ENCODE assay signal across 33 cellular contexts in the genomic region with DNA sequence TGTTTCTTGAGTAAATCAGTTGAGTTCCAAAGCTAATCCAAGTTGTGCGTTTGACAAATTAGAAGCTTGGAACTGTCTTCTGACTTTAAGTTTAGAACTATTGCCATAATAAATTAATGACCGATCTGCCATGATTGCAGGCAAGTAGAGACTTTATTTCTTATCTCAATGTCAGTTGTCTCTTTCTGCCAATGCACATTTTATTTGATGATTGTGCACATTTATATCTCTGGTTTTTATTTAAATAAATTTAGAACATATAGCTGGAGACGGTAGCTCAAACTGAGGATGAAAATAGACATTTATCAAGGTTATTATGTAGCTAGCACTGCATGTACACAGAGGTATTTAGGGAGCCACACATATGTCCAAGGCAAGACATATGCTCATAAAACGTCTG. TPM values are rescaled to one million over a fixed set of nuclear protein-coding genes. Genes with fewer than 3 reads are reported as not detected.
"Had no signal": no experiment of that assay in that cellular context is flagged by ENCODE, and none has a peak within 500 bp of the region (broad histone marks: within the 10 kb centered on the region; RNA-seq: fewer than 3 reads in every experiment).

No MANE protein-coding gene starts in this region.

- H3K27ac ChIP-seq: neural progenitor cell, ovary, parathyroid adenoma, psoas muscle, skin epidermis, spleen, suprapubic skin, testis, tibial artery, transverse colon, upper lobe of right lung, uterus had no signal

- DNase-seq: natural killer cell; occipital lobe; ovary; posterior cingulate gyrus; psoas muscle; right cardiac atrium; spleen; stimulated activated CD4-positive, alpha-beta T cell treated with anti-CD3 and anti-CD28 coated beads, Interleukin-12 subunit alpha, Interleukin-12 subunit beta, amount 100 ng/mL, for 4 hours; stimulated activated CD4-positive, alpha-beta T cell treated with anti-CD3 and anti-CD28 coated beads, Interleukin-1b, Interleukin-23, amount 100 ng/mL, for 48 hours; stimulated activated CD4-positive, alpha-beta T cell treated with anti-CD3 and anti-CD28 coated beads, Interleukin-4, amount 100 ng/mL, for 1 hour; stimulated activated CD4-positive, alpha-beta T cell treated with anti-CD3 and anti-CD28 coated beads, Interleukin-4, amount 100 ng/mL, for 4 hours; stimulated activated CD8-positive, alpha-beta memory T cell treated with anti-CD3 and anti-CD28 coated beads, Interleukin-4, amount 100 ng/mL, for 48 hours; stimulated activated naive CD4-positive, alpha-beta T cell; stimulated activated naive CD8-positive, alpha-beta T cell treated with anti-CD3 and anti-CD28 coated beads, Interleukin-15, amount 100 ng/mL, for 72 hours; stimulated activated naive CD8-positive, alpha-beta T cell treated with anti-CD3 and anti-CD28 coated beads, Interleukin-15, Interleukin-2, amounts not matched to agents 100 U/mL and 50 U/mL, for 24 hours; substantia nigra; testis; tibial artery; transverse colon; upper lobe of right lung; uterus had no signal

- H3K27me3 ChIP-seq: neural progenitor cell, ovary, spleen, suprapubic skin, testis, tibial artery, transverse colon, upper lobe of right lung, uterus had no signal

- ATAC-seq: natural killer cell; psoas muscle; right cardiac atrium; sciatic nerve; stimulated activated memory B cell treated with anti-CD40 and anti-IgM and Interleukin-4, amounts not matched to agents 10 μg/mL and 1 μg/mL and 100 μg/mL, for 72 hours; stimulated activated naive CD8-positive, alpha-beta T cell treated with anti-CD3 and anti-CD28 coated beads, Interleukin-15, amount 100 ng/mL, for 72 hours; stimulated activated naive CD8-positive, alpha-beta T cell treated with anti-CD3 and anti-CD28 coated beads, Interleukin-15, Interleukin-2, amounts not matched to agents 100 U/mL and 50 U/mL, for 24 hours; upper lobe of right lung had no signal

- H3K4me2 ChIP-seq: neural progenitor cell, smooth muscle cell had no signal

- H3K9me3 ChIP-seq: ovary, suprapubic skin, testis, transverse colon, upper lobe of right lung, uterus had no signal

- H3K4me1 ChIP-seq: neural progenitor cell, parathyroid adenoma, psoas muscle, spleen, suprapubic skin, testis, tibial artery, transverse colon, upper lobe of right lung, uterus had no signal

- H3K36me3 ChIP-seq: neural progenitor cell, ovary, spleen, suprapubic skin, tibial artery, transverse colon, upper lobe of right lung, uterus had no signal

- H3K4me3 ChIP-seq: neural progenitor cell, ovary, psoas muscle, skin epidermis, smooth muscle cell, spleen, suprapubic skin, testis, tibial artery, transverse colon, upper lobe of right lung, uterus had no signal

RNA-seq across cellular contexts. Expression of a gene that starts 34.1 kb away (rescaled TPM):
- total RNA-seq: natural killer cell, osteoblast, psoas muscle, renal cortical epithelial cell, right cardiac atrium, sciatic nerve, smooth muscle cell, spleen, suprapubic skin, transverse colon, upper lobe of right lung, urinary bladder had no signal
- polyA plus RNA-seq: neural cell, ovary, psoas muscle, right cardiac atrium, smooth muscle cell, spleen, thymus had no signal
